Comparison of ENCODE assay signal across 29 cellular contexts in genomic region chr3:78277220-78277619, GRCh38.
DNase-seq lines count a peak whose midpoint lies in the region; ATAC-seq and TF ChIP-seq lines count a peak whose summit lies in the region.
"Had no signal": no experiment of that assay in that cellular context is flagged by ENCODE, and none has a peak within 500 bp of the region (broad histone marks: within the 10 kb centered on the region; RNA-seq: fewer than 3 reads in every experiment).

No MANE protein-coding gene starts in this region.

- H2BK12ac ChIP-seq in H9 (ENCODE audit: insufficient read length, low read depth, low read length): no peak overlapping the region

- ATAC-seq in GM18858 (IDR thresholded peaks at IDR 0.05; ENCODE audit: unreplicated experiment) (peak; percentile 58), HG03460 (IDR thresholded peaks at IDR 0.05; ENCODE audit: unreplicated experiment) (peak; percentile 51)
- ATAC-seq: activated CD8-positive, alpha-beta T cell treated with anti-CD3 and anti-CD28 coated beads, Interleukin-2, amount 10 ng/mL, durations not matched to agents 7 days and 5 days; body of pancreas; lower lobe of right lung; mucosa of descending colon; right cardiac atrium; stimulated activated naive B cell treated with anti-CD40 and anti-IgM and Interleukin-4, amounts not matched to agents 10 μg/mL and 1 μg/mL and 100 μg/mL, for 72 hours had no signal

- no peak overlapping the region for H3K9ac ChIP-seq in H9 (ENCODE audit: extremely low read depth, insufficient read length, low read length)
- H3K9ac ChIP-seq: BLaER1, KMS-11 had no signal

- DNase-seq in H9 (no peak), immature natural killer cell (no peak), amygdala (lab: John Stamatoyannopoulos, UW) (no peak), NCI-H446 treated with DMSO at 0.1 percent for 48 hours (lab: John Stamatoyannopoulos, UW) (no peak), A673 (ENCODE audit: low spot score) (no peak)
- DNase-seq: activated CD4-positive, alpha-beta T cell treated with anti-CD3 and anti-CD28 coated beads for 1 hour; activated CD8-positive, alpha-beta T cell treated with anti-CD3 and anti-CD28 coated beads, Interleukin-2, amount 10 ng/mL, durations not matched to agents 7 days and 5 days; activated effector memory CD4-positive, alpha-beta T cell treated with anti-CD3 and anti-CD28 coated beads, Interleukin-2, amount 50 U/mL, for 16 hours; activated T-cell treated with anti-CD3 and anti-CD28 coated beads for 4 hours; body of pancreas; Caco-2; cerebellar nuclear complex; glutamatergic neuron; kidney glomerular epithelial cell; lower lobe of right lung; mucosa of descending colon; NCI-H1048; NCI-H1694 treated with DMSO at 0.1 percent for 48 hours; NCI-H2171 treated with DMSO at 0.1 percent for 48 hours; NCI-H524 treated with DMSO at 0.1 percent for 48 hours; Peyer's patch; right cardiac atrium; stimulated activated CD4-positive, alpha-beta T cell treated with anti-CD3 and anti-CD28 coated beads, Interleukin-4, amount 100 ng/mL, for 1 hour; stimulated activated naive B cell treated with anti-CD40 and anti-IgM and Interleukin-4, amounts not matched to agents 10 μg/mL and 1 μg/mL and 100 μg/mL, for 72 hours had no signal

- H2AK5ac ChIP-seq in H9 (ENCODE audit: insufficient read length, low read length): no peak overlapping the region

- H3K23ac ChIP-seq in H9 (ENCODE audit: insufficient read length, low read depth, low read length): no peak overlapping the region

- no peak overlapping the region for H3K4me3 ChIP-seq in A673 (ENCODE audit: low read depth, low read length, poor library complexity, severe bottlenecking)
- H3K4me3 ChIP-seq: BLaER1, body of pancreas, lower lobe of right lung, mucosa of descending colon, Peyer's patch, SJCRH30 had no signal

- no peaks in the 10 kb centered on the region for H3K23me2 ChIP-seq in H9 (ENCODE audit: insufficient read length, low read depth, low read length, poor library complexity, severe bottlenecking)

- no peak for TF ChIP-seq CTCF in H9 (conservative IDR thresholded peaks at IDR 0.05)
- no peak for TF ChIP-seq CTCF in A673 (conservative IDR thresholded peaks at IDR 0.05; ENCODE audit: low read depth, low read length)

- no peak overlapping the region for H4K91ac ChIP-seq in H9 (ENCODE audit: insufficient read length, low read depth, low read length)

- H2BK120ac ChIP-seq in H9 (ENCODE audit: low read depth, low read length, poor library complexity, severe bottlenecking): no peak overlapping the region

- H3K18ac ChIP-seq in H9 (ENCODE audit: insufficient read length, low read depth, low read length): no peak overlapping the region

- no peaks in the 10 kb centered on the region for H3K9me3 ChIP-seq in H9 (ENCODE audit: control insufficient read depth, low read depth, low read length)
- H3K9me3 ChIP-seq in A673 (ENCODE audit: low read depth, low read length, poor library complexity, severe bottlenecking): no peaks in the 10 kb centered on the region
- H3K9me3 ChIP-seq: BLaER1, body of pancreas, Caco-2, lower lobe of right lung, mucosa of descending colon, Peyer's patch, SJCRH30 had no signal

- no peak overlapping the region for H4K5ac ChIP-seq in H9 (ENCODE audit: insufficient read length, low read depth, low read length)

- no peak overlapping the region for H3K4me2 ChIP-seq in H9 (ENCODE audit: insufficient read depth, insufficient read length, low read length)
- H3K4me2 ChIP-seq: BLaER1, KMS-11 had no signal

- H3K4me1 Mint-ChIP-seq in H9 (peaks cover 26 to 28% of the 10 kb centered on the region in 2 experiments), immature natural killer cell (peaks cover 30 to 57% of the 10 kb centered on the region in 2 donors)
- H3K4me1 Mint-ChIP-seq: stimulated activated naive B cell treated with anti-CD40 and anti-IgM and Interleukin-4, amounts not matched to agents 10 μg/mL and 1 μg/mL and 100 μg/mL, for 72 hours had no signal

- H3K27ac Mint-ChIP-seq in H9 (no peak overlapping the region), immature natural killer cell (peak overlapping the region in 4 of 6 donors; percentile 20 to 70 (median 66))
- H3K27ac Mint-ChIP-seq: activated CD8-positive, alpha-beta T cell treated with anti-CD3 and anti-CD28 coated beads, Interleukin-2, amount 10 ng/mL, durations not matched to agents 7 days and 5 days; stimulated activated naive B cell treated with anti-CD40 and anti-IgM and Interleukin-4, amounts not matched to agents 10 μg/mL and 1 μg/mL and 100 μg/mL, for 72 hours had no signal

- no peak overlapping the region for H3K4ac ChIP-seq in H9 (ENCODE audit: low read depth, low read length)

- no peak overlapping the region for H2BK15ac ChIP-seq in H9 (ENCODE audit: low read depth, low read length)

- H3T11ph ChIP-seq in H9 (ENCODE audit: low read length): no peak overlapping the region

- no TSS peak for BruUV-seq in A673 (replicated peaks; lab: Mats Ljungman, UMichigan)

- POLR2A ChIA-PET in A673 (lab: Charles Lee; ENCODE audit: low non-redundant PET): no interaction called here

- H3K27ac ChIP-seq in H9 (ENCODE audit: insufficient read length, low read depth, low read length): no peak overlapping the region
- no peak overlapping the region for H3K27ac ChIP-seq in A673 (ENCODE audit: low read depth, low read length, poor library complexity, severe bottlenecking)
- H3K27ac ChIP-seq: BLaER1, body of pancreas, lower lobe of right lung, Peyer's patch, SJCRH30 had no signal

- H3K27me3 ChIP-seq in H9 (ENCODE audit: insufficient read depth, low read length) (no peaks in the 10 kb centered on the region), A673 (replicated peaks; ENCODE audit: insufficient read depth, low read depth, low read length, poor library complexity) (no peaks in the 10 kb centered on the region)
- H3K27me3 ChIP-seq: BLaER1, body of pancreas, Peyer's patch, SJCRH30 had no signal

- H4K8ac ChIP-seq in H9 (replicated peaks; ENCODE audit: insufficient read length, low read depth, low read length): no peak overlapping the region

- H3K4me1 ChIP-seq in H9 (ENCODE audit: insufficient read depth, low read length): peaks cover 7% of the 10 kb centered on the region; the same call in 1 of the 2 replicates
- peaks cover 26% of the 10 kb centered on the region for H3K4me1 ChIP-seq in A673 (ENCODE audit: insufficient read depth, low read length, poor library complexity, severe bottlenecking)
- H3K4me1 ChIP-seq: BLaER1, body of pancreas, Caco-2, lower lobe of right lung, Peyer's patch, SJCRH30 had no signal

- H2BK5ac ChIP-seq in H9 (ENCODE audit: insufficient read length, low read length): no peak overlapping the region

- no peak overlapping the region for H3K4me3 Mint-ChIP-seq in H9
- peak overlapping the region in 4 of 5 donors; percentile 18 to 59 (median 50) for H3K4me3 Mint-ChIP-seq in immature natural killer cell
- H3K4me3 Mint-ChIP-seq: activated CD8-positive, alpha-beta T cell treated with anti-CD3 and anti-CD28 coated beads, Interleukin-2, amount 10 ng/mL, durations not matched to agents 7 days and 5 days; stimulated activated naive B cell treated with anti-CD40 and anti-IgM and Interleukin-4, amounts not matched to agents 10 μg/mL and 1 μg/mL and 100 μg/mL, for 72 hours had no signal

- H3K36me3 Mint-ChIP-seq in H9 (ENCODE audit: insufficient read depth in 1 of 3, low read depth in 3 of 3) (peaks cover 5 to 20% (median 11%) of the 10 kb centered on the region in 3 experiments), immature natural killer cell (no peaks in the 10 kb centered on the region)
- H3K36me3 Mint-ChIP-seq: stimulated activated naive B cell treated with anti-CD40 and anti-IgM and Interleukin-4, amounts not matched to agents 10 μg/mL and 1 μg/mL and 100 μg/mL, for 72 hours had no signal

- H4K20me1 ChIP-seq in H9 (ENCODE audit: control insufficient read depth, insufficient read depth, insufficient read length): no peaks in the 10 kb centered on the region
- H4K20me1 ChIP-seq: BLaER1 had no signal

- intact Hi-C loops in A673 (cut with micrococcal nuclease; ENCODE audit: unreplicated experiment): loop anchor here (5.0 to 10.0 kb wide), 2 partner anchors 220 to 368 kb away; no protein-coding TSS in a partner anchor

- H3K9me3 Mint-ChIP-seq in H9 (peaks cover 0 to 5% of the 10 kb centered on the region in 2 experiments; a peak in 3 of 5 replicates), immature natural killer cell (peaks cover 0 to 18% (median 3%) of the 10 kb centered on the region in 6 donors)

- H3K79me1 ChIP-seq in H9 (ENCODE audit: insufficient read depth, low read depth, low read length, poor library complexity, severe bottlenecking): no peaks in the 10 kb centered on the region

- H3K36me3 ChIP-seq in A673 (ENCODE audit: insufficient read depth, low read length, poor library complexity, severe bottlenecking): no peaks in the 10 kb centered on the region
- H3K36me3 ChIP-seq: BLaER1, lower lobe of right lung, Peyer's patch, SJCRH30 had no signal

- no peak overlapping the region for H2AFZ ChIP-seq in H9 (ENCODE audit: low read length)

- WGBS in H9 (ENCODE audit: extremely low coverage, insufficient read length, low lambda C conversion rate): no CpG with 5 or more reads among the region's 2 CpGs

- peak overlapping the region; percentile 3 for H2BK20ac ChIP-seq in H9 (ENCODE audit: low read depth, low read length, poor library complexity, severe bottlenecking)

- no peak overlapping the region for H3K56ac ChIP-seq in H9 (ENCODE audit: insufficient read length, low read depth, low read length)

- H3K14ac ChIP-seq in H9 (ENCODE audit: insufficient read depth, low read length): no peak overlapping the region

- H3K79me2 ChIP-seq in H9 (ENCODE audit: insufficient read depth, low read length): no peaks in the 10 kb centered on the region

- CTCF ChIA-PET in A673 (lab: Charles Lee): no interaction called here

- H3K27me3 Mint-ChIP-seq in H9 (ENCODE audit: low read depth) (no peaks in the 10 kb centered on the region; the same call in 1 of the 2 replicates), immature natural killer cell (ENCODE audit: low read depth in 3 of 3) (peaks cover 0 to 4% (median 0%) of the 10 kb centered on the region in 3 donors)
- H3K27me3 Mint-ChIP-seq: stimulated activated naive B cell treated with anti-CD40 and anti-IgM and Interleukin-4, amounts not matched to agents 10 μg/mL and 1 μg/mL and 100 μg/mL, for 72 hours had no signal

Comparison
In these comparisons a context has a peak if more than half of its experiments do, and no peak if none do; other contexts are left out.
1. H3K27ac Mint-ChIP-seq: peak in immature natural killer cell (4 of 6); none in H9 (0 of 3).
2. H3K4me3 Mint-ChIP-seq: peak in immature natural killer cell (4 of 5); none in H9 (0 of 2).